8 cellular contexts compared by ENCODE assay signal in the genomic region with DNA sequence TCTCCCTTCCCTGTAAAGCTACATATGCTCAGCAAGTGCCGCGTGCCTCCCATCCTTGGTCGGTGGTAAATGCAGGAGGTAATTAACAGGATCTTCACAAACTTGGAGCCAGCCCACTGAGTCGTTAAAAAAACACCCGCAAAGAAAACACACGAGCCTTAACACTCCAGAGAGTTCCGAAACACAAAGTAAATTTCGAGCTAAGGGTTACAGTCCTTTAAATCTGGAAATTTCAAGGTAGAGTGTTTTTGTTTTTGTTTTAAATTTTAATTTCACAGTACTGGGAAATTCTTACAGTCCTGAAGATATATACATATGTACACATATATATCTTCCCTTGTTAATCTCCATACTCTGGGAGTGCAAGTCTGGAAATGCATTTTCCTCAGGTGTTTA. TPM values are rescaled to one million over a fixed set of nuclear protein-coding genes. Genes with fewer than 3 reads are reported as not detected.
DNase-seq lines count a peak whose midpoint lies in the region; ATAC-seq, FAIRE-seq and TF ChIP-seq lines count a peak whose summit lies in the region.

No MANE protein-coding gene starts in this region.

- no peaks in the 10 kb centered on the region for H3K9me3 Mint-ChIP-seq in activated T-cell treated with anti-CD3 and anti-CD28 coated beads, Interleukin-2, amount 50 U/mL, for 24 hours
- no peaks in the 10 kb centered on the region for H3K9me3 Mint-ChIP-seq in activated T-helper 17 cell treated with anti-CD3 and anti-CD28 coated beads, Interleukin-2, amount 50 U/mL, for 72 hours

- peak overlapping the region; percentile 88 for H3K4me3 Mint-ChIP-seq in activated T-cell treated with anti-CD3 and anti-CD28 coated beads, Interleukin-2, amount 50 U/mL, for 24 hours
- peak overlapping the region; percentile 89 for H3K4me3 Mint-ChIP-seq in activated T-helper 17 cell treated with anti-CD3 and anti-CD28 coated beads, Interleukin-2, amount 50 U/mL, for 72 hours

- TF ChIP-seq POLR2A in thyroid gland (IDR thresholded peaks at IDR 0.05) = peak in 1 of 2 donors; percentile 21

- no peaks in the 10 kb centered on the region for H3K27me3 ChIP-seq in thyroid gland

- H3K27ac ChIP-seq in kidney (ENCODE audit: low read depth in 2 of 2, low read length in 2 of 2) (peak overlapping the region; percentile 95), thyroid gland (peak overlapping the region; percentile 98 to 99 (median 99))

- H3K27me3 Mint-ChIP-seq in activated T-cell treated with anti-CD3 and anti-CD28 coated beads, Interleukin-2, amount 50 U/mL, for 24 hours = no peaks in the 10 kb centered on the region
- H3K27me3 Mint-ChIP-seq in activated T-helper 17 cell treated with anti-CD3 and anti-CD28 coated beads, Interleukin-2, amount 50 U/mL, for 72 hours = no peaks in the 10 kb centered on the region

- H3K4me3 ChIP-seq in kidney (ENCODE audit: low read length in 2 of 2) = peak overlapping the region; percentile 80 to 92
- peak overlapping the region; percentile 71 to 94 (median 72) for H3K4me3 ChIP-seq in thyroid gland (replicated peaks in 1 of 3)

- intact Hi-C loops in kidney (cut with DNase I) (no loop called here), thyroid gland (cut with DNase I) (no loop called here)

- no peak for TF ChIP-seq CTCF in kidney (IDR thresholded peaks at IDR 0.05; ENCODE audit: borderline replicate concordance, extremely low read depth, insufficient read depth)
- no peak for TF ChIP-seq CTCF in thyroid gland (IDR thresholded peaks at IDR 0.05)

- H3K9me3 ChIP-seq in kidney (ENCODE audit: control insufficient read depth in 1 of 2, low read length in 2 of 2) = no peaks in the 10 kb centered on the region
- H3K9me3 ChIP-seq in thyroid gland = no peaks in the 10 kb centered on the region

- H3K9ac ChIP-seq in kidney (ENCODE audit: low read length in 2 of 2) = peak overlapping the region; percentile 81 to 94

- no peak for FAIRE-seq in kidney (lab: Jason Lieb, UNC)

- H3K36me3 ChIP-seq in kidney (ENCODE audit: control insufficient read depth in 1 of 2, insufficient read depth in 2 of 2, low read length in 2 of 2) (no peaks in the 10 kb centered on the region), thyroid gland (no peaks in the 10 kb centered on the region)

- H3K36me3 Mint-ChIP-seq in activated T-cell treated with anti-CD3 and anti-CD28 coated beads, Interleukin-2, amount 50 U/mL, for 24 hours (ENCODE audit: low read depth) = peaks cover 3% of the 10 kb centered on the region
- H3K36me3 Mint-ChIP-seq in activated T-helper 17 cell treated with anti-CD3 and anti-CD28 coated beads, Interleukin-2, amount 50 U/mL, for 72 hours (ENCODE audit: low read depth) = peaks cover 10% of the 10 kb centered on the region

- peak overlapping the region; percentile 93 for H3K27ac Mint-ChIP-seq in activated T-cell treated with anti-CD3 and anti-CD28 coated beads, Interleukin-2, amount 50 U/mL, for 24 hours
- H3K27ac Mint-ChIP-seq in activated T-helper 17 cell treated with anti-CD3 and anti-CD28 coated beads, Interleukin-2, amount 50 U/mL, for 72 hours = peak overlapping the region; percentile 86

- H3K4me1 Mint-ChIP-seq in activated T-cell treated with anti-CD3 and anti-CD28 coated beads, Interleukin-2, amount 50 U/mL, for 24 hours (ENCODE audit: low read depth) = peaks cover 33% of the 10 kb centered on the region
- peaks cover 15% of the 10 kb centered on the region for H3K4me1 Mint-ChIP-seq in activated T-helper 17 cell treated with anti-CD3 and anti-CD28 coated beads, Interleukin-2, amount 50 U/mL, for 72 hours

- WGBS in thyroid gland, 2 donors = 1 to 3% methylated on average over 8 of the region's 8 CpGs

- peaks cover 7 to 18% of the 10 kb centered on the region in 2 donors for H3K4me1 ChIP-seq in kidney (ENCODE audit: control insufficient read depth in 1 of 2, insufficient read depth in 1 of 2, low read depth in 1 of 2, low read length in 2 of 2)
- H3K4me1 ChIP-seq in thyroid gland = peaks cover 45 to 58% of the 10 kb centered on the region in 2 donors

- no peak for ATAC-seq in activated T-helper 17 cell treated with anti-CD3 and anti-CD28 coated beads, Interleukin-2, amount 50 U/mL, for 72 hours (replicated peaks)
- no peak for ATAC-seq in HG02588 (IDR thresholded peaks at IDR 0.05; ENCODE audit: unreplicated experiment)

- no peak for DNase-seq in activated T-cell treated with anti-CD3 and anti-CD28 coated beads, Interleukin-2, amount 50 U/mL, for 24 hours
- no peak for DNase-seq in activated T-cell treated with anti-CD3 and anti-CD28 coated beads, Interleukin-2, amount 50 U/mL, for 1 hour
- no peak for DNase-seq in kidney
- no peak for DNase-seq in thyroid gland
- no peak for DNase-seq in NCI-H1436 (lab: John Stamatoyannopoulos, UW)
- no peak for DNase-seq in mesenteric fat pad (ENCODE audit: low spot score)

RNA-seq across cellular contexts. Expression of a gene that starts 1.1 kb away (rescaled TPM):
- total RNA-seq in activated T-helper 17 cell treated with anti-CD3 and anti-CD28 coated beads, Interleukin-2, amount 50 U/mL, for 72 hours = 10 to 100 TPM; 12.5 to 14.4 TPM
- 21.5 TPM for total RNA-seq in kidney
- polyA plus RNA-seq in kidney (ENCODE audit: insufficient read depth, low read depth, low replicate concordance) = 29.8 TPM
- 10 to 100 TPM; 62.8 to 75.1 (median 66.7) TPM for total RNA-seq in thyroid gland
- 17.3 TPM for total RNA-seq in mesenteric fat pad
